17 cellular contexts compared by ENCODE assay signal in the genomic region with DNA sequence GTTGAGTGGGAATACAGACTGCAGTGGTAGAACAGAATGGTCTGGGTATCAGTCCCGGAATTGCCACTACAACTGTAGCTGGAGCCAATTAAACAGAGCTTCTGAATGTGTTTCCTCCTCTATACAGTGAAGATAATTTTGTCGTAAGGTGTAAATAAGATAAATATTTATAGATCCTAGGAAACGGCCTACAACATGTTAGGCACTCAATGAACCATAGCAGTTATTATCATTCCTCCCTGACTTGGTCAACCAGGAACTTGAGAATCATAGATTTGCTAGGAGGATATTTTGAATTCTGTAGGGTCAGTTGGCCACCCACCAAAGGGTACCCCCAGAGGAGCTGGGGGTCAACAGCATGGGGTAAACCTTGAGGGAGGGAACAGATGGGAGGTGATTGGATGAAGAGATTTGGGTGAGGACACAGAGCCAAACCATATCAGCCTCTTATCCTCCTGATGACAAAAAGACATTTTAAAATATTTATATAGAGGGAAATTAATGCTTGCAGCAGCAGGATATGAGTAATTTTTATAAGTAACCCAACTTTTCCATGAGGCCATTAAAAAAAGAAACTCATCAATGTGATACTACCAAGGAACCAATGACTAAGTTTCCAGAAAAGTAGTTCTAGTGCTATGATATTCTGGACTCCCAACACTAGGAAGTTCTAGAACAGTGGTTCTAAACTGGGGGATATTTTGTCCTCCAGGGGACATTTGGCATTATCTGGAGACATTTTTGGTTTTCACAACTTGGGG. TPM values are rescaled to one million over a fixed set of nuclear protein-coding genes. Genes with fewer than 3 reads are reported as not detected.
DNase-seq lines count a peak whose midpoint lies in the region; ATAC-seq and TF ChIP-seq lines count a peak whose summit lies in the region.
"Had no signal": no experiment of that assay in that cellular context is flagged by ENCODE, and none has a peak within 500 bp of the region (broad histone marks: within the 10 kb centered on the region; RNA-seq: fewer than 3 reads in every experiment).

No MANE protein-coding gene starts in this region.

- H3K9me3 ChIP-seq in MM.1S (replicated peaks; ENCODE audit: insufficient read depth, low read length), result no peaks in the 10 kb centered on the region
- H3K9me3 ChIP-seq: psoas muscle had no signal

- DNase-seq in activated naive CD4-positive, alpha-beta T cell treated with anti-CD3 and anti-CD28 coated beads, Interleukin-2, amount 50 U/mL, for 72 hours (ENCODE audit: low spot score in 2 of 2), result no peak
- no peak for DNase-seq in activated naive CD4-positive, alpha-beta T cell treated with Interleukin-2 at 50 U/mL for 16 hours
- DNase-seq in MM.1S, result no peak
- no peak for DNase-seq in epithelial cell of proximal tubule (ENCODE audit: low read depth)
- no peak for DNase-seq in stimulated activated naive CD8-positive, alpha-beta T cell treated with anti-CD3 and anti-CD28 coated beads, Interleukin-15, amount 100 ng/mL, for 72 hours
- DNase-seq in NCI-H82 treated with DMSO at 0.1 percent for 48 hours (lab: John Stamatoyannopoulos, UW; ENCODE audit: unreplicated experiment), result no peak
- DNase-seq in GM03348 (ENCODE audit: low spot score), result no peak
- DNase-seq in NCI-H1694 (lab: John Stamatoyannopoulos, UW), result no peak
- DNase-seq: activated naive CD8-positive, alpha-beta T cell treated with anti-CD3 and anti-CD28 coated beads, Interleukin-2, amount 10 ng/mL, durations not matched to agents 7 days and 5 days; DMS53; effector memory CD4-positive, alpha-beta T cell; foreskin fibroblast; naive thymus-derived CD8-positive, alpha-beta T cell; NCI-H146; psoas muscle had no signal

- peak overlapping the region; percentile 77 to 93 for H3K27ac Mint-ChIP-seq in activated naive CD4-positive, alpha-beta T cell treated with anti-CD3 and anti-CD28 coated beads, Interleukin-2, amount 50 U/mL, for 72 hours
- peak overlapping the region in 1 of 2 donors; percentile 86 for H3K27ac Mint-ChIP-seq in stimulated activated naive CD8-positive, alpha-beta T cell treated with anti-CD3 and anti-CD28 coated beads, Interleukin-15, amount 100 ng/mL, for 72 hours
- H3K27ac Mint-ChIP-seq: activated naive CD8-positive, alpha-beta T cell treated with anti-CD3 and anti-CD28 coated beads, Interleukin-2, amount 10 ng/mL, durations not matched to agents 7 days and 5 days had no signal

- H3K4me3 ChIP-seq in MM.1S (ENCODE audit: low read length) (peak overlapping the region; percentile 30; the same call in 1 of the 2 replicates), epithelial cell of proximal tubule (ENCODE audit: low read depth, low read length) (peak overlapping the region; percentile 25)
- H3K4me3 ChIP-seq: psoas muscle had no signal

- no peaks in the 10 kb centered on the region for H3K27me3 ChIP-seq in MM.1S (replicated peaks; ENCODE audit: insufficient read depth, low read length)

- peaks cover 20% of the 10 kb centered on the region for H3K4me1 Mint-ChIP-seq in stimulated activated naive CD8-positive, alpha-beta T cell treated with anti-CD3 and anti-CD28 coated beads, Interleukin-15, amount 100 ng/mL, for 72 hours

- no peak overlapping the region for H3K9ac ChIP-seq in MM.1S (ENCODE audit: low read length)
- H3K9ac ChIP-seq: KMS-11 had no signal

- H3K4me3 Mint-ChIP-seq in stimulated activated naive CD8-positive, alpha-beta T cell treated with anti-CD3 and anti-CD28 coated beads, Interleukin-15, amount 100 ng/mL, for 72 hours, result no peak overlapping the region
- H3K4me3 Mint-ChIP-seq: activated naive CD8-positive, alpha-beta T cell treated with anti-CD3 and anti-CD28 coated beads, Interleukin-2, amount 10 ng/mL, durations not matched to agents 7 days and 5 days; naive thymus-derived CD8-positive, alpha-beta T cell had no signal

- H3F3A ChIP-seq in MM.1S (ENCODE audit: insufficient read depth, low read length), result peaks cover 14% of the 10 kb centered on the region; the same call in 1 of the 2 replicates

- peak overlapping the region; percentile 69; the same call in 1 of the 2 replicates for H3K27ac ChIP-seq in MM.1S (ENCODE audit: low read length)
- H3K27ac ChIP-seq: KMS-11, psoas muscle had no signal

- H3K9me2 ChIP-seq in MM.1S (replicated peaks; ENCODE audit: insufficient read depth, low read length), result no peaks in the 10 kb centered on the region

- no peaks in the 10 kb centered on the region for H3K36me3 ChIP-seq in MM.1S (replicated peaks; ENCODE audit: insufficient read depth, low read length)

- H3K4me1 ChIP-seq in MM.1S (ENCODE audit: low read length), result peaks cover 19% of the 10 kb centered on the region
- H3K4me1 ChIP-seq: psoas muscle had no signal

- no peaks in the 10 kb centered on the region for H3K27me3 Mint-ChIP-seq in stimulated activated naive CD8-positive, alpha-beta T cell treated with anti-CD3 and anti-CD28 coated beads, Interleukin-15, amount 100 ng/mL, for 72 hours

- peak overlapping the region; percentile 23; the same call in 1 of the 2 replicates for H2AFZ ChIP-seq in MM.1S (ENCODE audit: low read length)

- H3K9me3 Mint-ChIP-seq in activated naive CD4-positive, alpha-beta T cell treated with anti-CD3 and anti-CD28 coated beads, Interleukin-2, amount 50 U/mL, for 72 hours, result peaks cover 0 to 22% of the 10 kb centered on the region in 2 donors
- H3K9me3 Mint-ChIP-seq in stimulated activated naive CD8-positive, alpha-beta T cell treated with anti-CD3 and anti-CD28 coated beads, Interleukin-15, amount 100 ng/mL, for 72 hours, result peaks cover 11 to 17% of the 10 kb centered on the region in 2 donors
- H3K9me3 Mint-ChIP-seq: naive thymus-derived CD8-positive, alpha-beta T cell had no signal

- peak overlapping the region; percentile 65 for H3K4me2 ChIP-seq in MM.1S (ENCODE audit: low read depth, low read length)
- H3K4me2 ChIP-seq: KMS-11 had no signal

- H3K79me2 ChIP-seq in MM.1S (ENCODE audit: low read length), result no peaks in the 10 kb centered on the region

- peak in 1 of 2 donors; percentile 48 for ATAC-seq in activated naive CD4-positive, alpha-beta T cell treated with anti-CD3 and anti-CD28 coated beads, Interleukin-2, amount 50 U/mL, for 72 hours
- peak; percentile 33 for ATAC-seq in stimulated activated naive CD8-positive, alpha-beta T cell treated with anti-CD3 and anti-CD28 coated beads, Interleukin-15, amount 100 ng/mL, for 72 hours
- ATAC-seq: naive thymus-derived CD8-positive, alpha-beta T cell; psoas muscle had no signal

- peaks cover 0 to 51% of the 10 kb centered on the region in 2 donors for H3K36me3 Mint-ChIP-seq in activated naive CD4-positive, alpha-beta T cell treated with anti-CD3 and anti-CD28 coated beads, Interleukin-2, amount 50 U/mL, for 72 hours
- H3K36me3 Mint-ChIP-seq: naive thymus-derived CD8-positive, alpha-beta T cell had no signal

- TF ChIP-seq CTCF in MM.1S (IDR thresholded peaks at IDR 0.05; ENCODE audit: low read length), result no peak
- TF ChIP-seq CTCF in epithelial cell of proximal tubule (conservative IDR thresholded peaks at IDR 0.05; ENCODE audit: low read depth, low read length), result no peak

- H4K20me1 ChIP-seq in MM.1S (ENCODE audit: insufficient read depth, low read length), result no peaks in the 10 kb centered on the region

RNA-seq across cellular contexts. Expression of a gene that starts 4.0 kb away (rescaled TPM):
- 10 to 100 TPM in 1 of 2 donors, 1 to 10 TPM in 1; 5.9 to 11.5 TPM for total RNA-seq in activated naive CD4-positive, alpha-beta T cell treated with anti-CD3 and anti-CD28 coated beads, Interleukin-2, amount 50 U/mL, for 72 hours
- total RNA-seq in epithelial cell of proximal tubule, result 0.14 and 0.35 TPM in 2 replicates
- total RNA-seq: naive thymus-derived CD8-positive, alpha-beta T cell; SK-MEL-5 had no signal

RNA-seq across cellular contexts. Expression of a gene that starts 42.3 kb away (rescaled TPM):
- not detected for total RNA-seq in activated naive CD4-positive, alpha-beta T cell treated with anti-CD3 and anti-CD28 coated beads, Interleukin-2, amount 50 U/mL, for 72 hours
- not detected in 2 replicates for total RNA-seq in epithelial cell of proximal tubule
